19 cellular contexts compared by ENCODE assay signal in the genomic region with DNA sequence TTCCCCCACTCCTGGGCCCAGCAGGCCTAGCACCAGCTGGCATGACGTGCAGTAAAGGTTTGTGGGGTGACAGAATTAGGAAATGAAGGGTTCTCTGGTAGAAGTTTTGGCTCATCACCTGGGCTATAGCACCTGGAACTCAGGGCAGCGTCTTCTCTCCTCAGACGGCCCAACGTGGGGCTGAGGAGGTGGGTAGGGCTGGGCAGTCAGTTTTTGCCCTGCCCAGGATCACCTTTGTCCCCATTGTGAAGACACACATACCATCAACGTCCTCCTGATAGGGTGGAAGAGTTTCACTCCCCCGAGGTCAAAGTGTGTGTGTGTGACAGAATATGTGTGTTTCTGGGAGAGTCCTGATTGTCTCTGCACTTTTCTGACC. TPM values are rescaled to one million over a fixed set of nuclear protein-coding genes. Genes with fewer than 3 reads are reported as not detected.
DNase-seq lines count a peak whose midpoint lies in the region; ATAC-seq and TF ChIP-seq lines count a peak whose summit lies in the region.
"Had no signal": no experiment of that assay in that cellular context is flagged by ENCODE, and none has a peak within 500 bp of the region (broad histone marks: within the 10 kb centered on the region; RNA-seq: fewer than 3 reads in every experiment).

No MANE protein-coding gene starts in this region.

- ATAC-seq in lower lobe of right lung (peak in 1 of 2 donors; percentile 1), GM18505 (IDR thresholded peaks at IDR 0.05; ENCODE audit: unreplicated experiment) (no peak)
- ATAC-seq: GM12878 had no signal

- H3K9me3 ChIP-seq in esophagus (ENCODE audit: control insufficient read depth in 2 of 2, insufficient read depth in 1 of 2, low read depth in 1 of 2, low read length in 1 of 2) = no peaks in the 10 kb centered on the region
- no peaks in the 10 kb centered on the region for H3K9me3 ChIP-seq in lower lobe of right lung
- no peaks in the 10 kb centered on the region for H3K9me3 ChIP-seq in stomach
- H3K9me3 ChIP-seq: neutrophil had no signal

- DNase-seq in HT-29 (ENCODE audit: low spot score) = peak; percentile 49
- DNase-seq in lower lobe of right lung = no peak
- no peak for DNase-seq in stomach
- DNase-seq in retina = no peak
- DNase-seq in SKM-1 (lab: John Stamatoyannopoulos, UW; ENCODE audit: unreplicated experiment) = no peak
- no peak for DNase-seq in NCI-H187 (lab: John Stamatoyannopoulos, UW)
- DNase-seq: activated CD4-positive, alpha-beta T cell treated with anti-CD3 and anti-CD28 coated beads, Interleukin-2, amount 50 U/mL, for 48 hours; amniotic stem cell; cortex of kidney; mammary epithelial cell; NCI-H146; NCI-H510A had no signal

- no peak for TF ChIP-seq POLR2A in stomach (IDR thresholded peaks at IDR 0.05)
- no peak for TF ChIP-seq POLR2A in GM18505 (IDR thresholded peaks at IDR 0.05; ENCODE audit: borderline replicate concordance, extremely low read depth, insufficient read depth, insufficient read length)

- TF ChIP-seq CTCF in lower lobe of right lung (IDR thresholded peaks at IDR 0.05) (no peak), stomach (IDR thresholded peaks at IDR 0.05) (no peak)

- WGBS in esophagus, 2 donors = 34 to 42% methylated on average over 6 of the region's 6 CpGs
- 44 to 63% (median 54%) methylated on average over 4 to 6 of the region's 6 CpGs for WGBS in stomach, 5 donors

- H3K4me1 ChIP-seq in esophagus (ENCODE audit: control insufficient read depth in 2 of 2, insufficient read depth in 2 of 2, low read length in 1 of 2) (peaks cover 4 to 27% of the 10 kb centered on the region in 2 donors), lower lobe of right lung (peaks cover 54% of the 10 kb centered on the region), stomach (peaks cover 0 to 57% (median 17%) of the 10 kb centered on the region in 4 donors)

- peak overlapping the region; percentile 62 to 90 for H3K27ac ChIP-seq in esophagus (ENCODE audit: low read depth in 2 of 2, low read length in 1 of 2)
- peak overlapping the region; percentile 81 for H3K27ac ChIP-seq in lower lobe of right lung
- peak overlapping the region in 4 of 5 donors; percentile 52 to 87 (median 79) for H3K27ac ChIP-seq in stomach
- H3K27ac ChIP-seq: HL-60, neutrophil had no signal

- no peak overlapping the region for H3K4me3 ChIP-seq in esophagus (ENCODE audit: low read depth in 1 of 2, low read length in 2 of 2)
- no peak overlapping the region for H3K4me3 ChIP-seq in lower lobe of right lung
- H3K4me3 ChIP-seq in stomach = no peak overlapping the region
- H3K4me3 ChIP-seq: GM12878 had no signal

- TF ChIP-seq EP300 in stomach (IDR thresholded peaks at IDR 0.05) = no peak

- intact Hi-C loops in lower lobe of right lung (cut with DNase I) = no loop called here
- intact Hi-C loops in stomach (cut with DNase I; ENCODE audit: low total_unique reads) = loop anchor here (10.0 kb wide), 1 partner anchor 54 kb away; no protein-coding TSS in a partner anchor

- no peaks in the 10 kb centered on the region for H3K27me3 ChIP-seq in esophagus (ENCODE audit: control insufficient read depth in 1 of 2, insufficient read depth in 2 of 2, low read length in 2 of 2)
- H3K27me3 ChIP-seq in lower lobe of right lung (ENCODE audit: low read depth) = no peaks in the 10 kb centered on the region
- H3K27me3 ChIP-seq in stomach = peaks cover 0 to 17% (median 0%) of the 10 kb centered on the region in 3 donors

- H3K36me3 ChIP-seq in esophagus (ENCODE audit: control insufficient read depth in 2 of 2, insufficient read depth in 2 of 2, low read length in 1 of 2) (no peaks in the 10 kb centered on the region), lower lobe of right lung (peaks cover 4% of the 10 kb centered on the region), stomach (peaks cover 0 to 3% (median 0%) of the 10 kb centered on the region in 4 donors)
- H3K36me3 ChIP-seq: neutrophil had no signal

RNA-seq across cellular contexts. Expression of a gene that starts 12.1 kb away (rescaled TPM):
- total RNA-seq in HT-29 (2014; rRNA removed; shearing (Covaris generic)) = not detected in 2 replicates
- polyA plus RNA-seq in esophagus (not detected), stomach (not detected)
- total RNA-seq in lower lobe of right lung (not detected), stomach (under 1 TPM in 1 of 5 donors, not detected in 4; 0.18 TPM)
- total RNA-seq: LHCN-M2, mammary epithelial cell had no signal
- polyA plus RNA-seq: AG04450, GM12878, mammary epithelial cell had no signal

RNA-seq across cellular contexts. Expression of a gene that starts 20.8 kb away (rescaled TPM):
- total RNA-seq in HT-29 (2014; rRNA removed; shearing (Covaris generic)) = not detected in 2 replicates
- polyA plus RNA-seq in esophagus (10 to 100 TPM in 1 of 2 donors, 1 to 10 TPM in 1; 2.6 to 10.9 TPM), stomach (10 to 100 TPM in 2 of 3 donors, 1 to 10 TPM in 1; 7.0 to 17.1 (median 12.2) TPM)
- total RNA-seq in lower lobe of right lung (21.5 TPM), stomach (10 to 100 TPM in 2 of 5 donors, 1 to 10 TPM in 2, under 1 TPM in 1; 0.58 to 27.7 (median 9.6) TPM)
- total RNA-seq: LHCN-M2, mammary epithelial cell had no signal
- polyA plus RNA-seq: GM12878 had no signal

RNA-seq across cellular contexts. Expression of a gene that starts 26.4 kb away (rescaled TPM):
- total RNA-seq in HT-29 (2014; rRNA removed; shearing (Covaris generic)) = 0.74 and 1.4 TPM in 2 replicates
- 1 to 10 TPM in 1 of 2 donors, under 1 TPM in 1; 0.89 to 5.7 TPM for polyA plus RNA-seq in esophagus
- total RNA-seq in lower lobe of right lung = 4.1 TPM
- 1 to 10 TPM in 4 of 5 donors, not detected in 1; 1.8 to 5.3 (median 2.6) TPM for total RNA-seq in stomach
- polyA plus RNA-seq in stomach = 1 to 10 TPM in 2 of 3 donors, not detected in 1; 2.9 to 4.0 TPM

RNA-seq across cellular contexts. Expression of a gene that starts 43.4 kb away (rescaled TPM):
- 0.39 and 0.64 TPM in 2 replicates for total RNA-seq in HT-29 (2014; rRNA removed; shearing (Covaris generic))
- polyA plus RNA-seq in esophagus (under 1 TPM; 0.08 to 0.12 TPM), stomach (under 1 TPM in 2 of 3 donors, not detected in 1; 0.38 to 0.62 TPM)
- total RNA-seq in lower lobe of right lung (3.2 TPM), stomach (10 to 100 TPM in 1 of 5 donors, not detected in 4; 19.7 TPM)
- total RNA-seq: mammary epithelial cell had no signal
- polyA plus RNA-seq: mammary epithelial cell had no signal

RNA-seq across cellular contexts. Expression of a gene that starts 45.0 kb away (rescaled TPM):
- 9.8 and 9.9 TPM in 2 replicates for total RNA-seq in HT-29 (2014; rRNA removed; shearing (Covaris generic))
- polyA plus RNA-seq in esophagus (10 to 100 TPM; 11.9 to 17.8 TPM), stomach (10 to 100 TPM; 10.7 to 16.6 (median 12.4) TPM)
- total RNA-seq in lower lobe of right lung (19.8 TPM), stomach (100 to 1,000 TPM in 1 of 5 donors, 10 to 100 TPM in 4; 12.7 to 127 (median 31.5) TPM)
